25 cellular contexts compared by ENCODE assay signal in the genomic region with DNA sequence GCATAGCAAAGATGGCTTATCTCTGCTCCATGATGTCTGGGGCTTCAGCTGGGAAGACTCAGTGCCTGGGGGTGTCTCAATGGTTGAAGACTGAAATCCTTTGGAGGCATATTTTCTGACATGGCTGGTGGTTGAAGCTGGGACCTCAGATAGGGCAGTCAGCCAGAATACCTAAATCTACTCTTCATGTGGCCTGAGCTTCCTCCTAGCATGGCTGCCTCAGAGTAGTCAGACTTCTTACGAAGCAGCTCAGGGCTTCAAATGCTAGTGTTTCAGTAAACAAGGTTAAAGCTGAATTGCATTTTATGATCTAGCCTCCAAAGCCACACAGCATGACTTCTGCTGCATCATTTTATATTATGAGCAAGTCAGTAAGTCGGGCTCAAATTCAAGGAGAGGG.
"Had no signal": no experiment of that assay in that cellular context is flagged by ENCODE, and none has a peak within 500 bp of the region (broad histone marks: within the 10 kb centered on the region; RNA-seq: fewer than 3 reads in every experiment).

No MANE protein-coding gene starts in this region.

- H3K4me2 ChIP-seq: smooth muscle cell had no signal

- H3K36me3 ChIP-seq: left lung, lower lobe of right lung, ovary, right atrium auricular region, right lobe of liver, tibial nerve, uterus had no signal

- ATAC-seq: left colon; left lung; lower lobe of right lung; naive thymus-derived CD8-positive, alpha-beta T cell; right lobe of liver; stimulated activated naive CD8-positive, alpha-beta T cell treated with anti-CD3 and anti-CD28 coated beads, Interleukin-15, amount 100 ng/mL, for 72 hours had no signal

- DNase-seq: hypothalamus; immature natural killer cell; kidney; left colon; left lung; lower lobe of right lung; mammary epithelial cell; mesenchymal stem cell; naive thymus-derived CD8-positive, alpha-beta T cell; nephron progenitor cell; ovary; right lobe of liver; stimulated activated CD4-positive, alpha-beta T cell treated with anti-CD3 and anti-CD28 coated beads, Interleukin-1b, Interleukin-23, amount 100 ng/mL, for 48 hours; stimulated activated CD4-positive, alpha-beta T cell treated with anti-CD3 and anti-CD28 coated beads, Interleukin-2, amount 100 ng/mL, for 48 hours; stimulated activated CD4-positive, alpha-beta T cell treated with anti-CD3 and anti-CD28 coated beads, Interleukin-4, amount 100 ng/mL, for 4 hours; stimulated activated CD8-positive, alpha-beta memory T cell treated with anti-CD3 and anti-CD28 coated beads, Interleukin-4, amount 100 ng/mL, for 48 hours; stimulated activated naive CD4-positive, alpha-beta T cell treated with Interleukin-2 at 50 U/mL for 16 hours; stimulated activated naive CD8-positive, alpha-beta T cell treated with anti-CD3 and anti-CD28 coated beads, Interleukin-15, amount 100 ng/mL, for 72 hours; substantia nigra; uterus had no signal

- H3K4me3 ChIP-seq: left lung, lower lobe of right lung, ovary, right atrium auricular region, right lobe of liver, smooth muscle cell, tibial nerve, uterus had no signal

- H3K27me3 ChIP-seq: left lung, ovary, right atrium auricular region, right lobe of liver, tibial nerve, uterus had no signal

- H3K27ac Mint-ChIP-seq: nephron progenitor cell; progenitor cell of endocrine pancreas; stimulated activated naive CD8-positive, alpha-beta T cell treated with anti-CD3 and anti-CD28 coated beads, Interleukin-15, amount 100 ng/mL, for 72 hours had no signal

- H3K4me1 Mint-ChIP-seq: nephron progenitor cell; stimulated activated naive CD8-positive, alpha-beta T cell treated with anti-CD3 and anti-CD28 coated beads, Interleukin-15, amount 100 ng/mL, for 72 hours had no signal

- H3K27ac ChIP-seq: left lung, lower lobe of right lung, ovary, right atrium auricular region, right lobe of liver, tibial nerve, uterus had no signal

- H3K9me3 Mint-ChIP-seq: immature natural killer cell, type B pancreatic cell had no signal

- H3K36me3 Mint-ChIP-seq: immature natural killer cell; naive thymus-derived CD8-positive, alpha-beta T cell; type B pancreatic cell had no signal

- H3K9me3 ChIP-seq: lower lobe of right lung, ovary, right atrium auricular region, right lobe of liver, tibial nerve, uterus had no signal

- H3K4me3 Mint-ChIP-seq: stimulated activated naive CD8-positive, alpha-beta T cell treated with anti-CD3 and anti-CD28 coated beads, Interleukin-15, amount 100 ng/mL, for 72 hours had no signal
